31 cellular contexts compared by ENCODE assay signal in the genomic region with DNA sequence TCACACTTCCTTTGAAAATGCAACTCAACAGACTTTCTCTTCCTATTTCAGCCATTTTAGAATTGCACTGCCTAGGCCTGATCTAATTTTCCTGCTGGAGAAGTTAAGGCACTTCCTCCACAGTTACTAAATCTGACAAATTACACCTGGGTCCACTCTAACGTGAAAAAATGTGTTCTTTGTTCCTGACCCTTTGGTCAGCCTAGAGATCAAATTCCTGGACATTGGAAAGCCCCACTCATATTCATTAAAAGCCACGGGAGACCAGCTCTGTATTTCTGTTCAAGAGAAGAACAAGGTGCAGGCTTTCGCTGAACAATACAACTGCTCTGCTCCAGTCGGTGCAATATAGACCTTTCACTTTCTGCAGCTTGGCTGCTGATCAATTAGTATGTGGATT.
DNase-seq lines count a peak whose midpoint lies in the region; ATAC-seq and TF ChIP-seq lines count a peak whose summit lies in the region.
"Had no signal": no experiment of that assay in that cellular context is flagged by ENCODE, and none has a peak within 500 bp of the region (broad histone marks: within the 10 kb centered on the region; RNA-seq: fewer than 3 reads in every experiment).

No MANE protein-coding gene starts in this region.

- no peak overlapping the region for H3K9ac ChIP-seq in liver (ENCODE audit: low read depth in 1 of 2, low read length in 2 of 2)

- H3K36me3 Mint-ChIP-seq in progenitor cell of endocrine pancreas (ENCODE audit: insufficient read depth) (no peaks in the 10 kb centered on the region), type B pancreatic cell (peaks cover 15% of the 10 kb centered on the region)
- H3K36me3 Mint-ChIP-seq: T-cell had no signal

- H3K4me3 Mint-ChIP-seq in progenitor cell of endocrine pancreas (ENCODE audit: low read depth) (no peak overlapping the region), type B pancreatic cell (peak overlapping the region; percentile 79)
- H3K4me3 Mint-ChIP-seq: activated B cell treated with CpG ODN at 0.5 μM for 24 hours; activated CD4-positive, alpha-beta T cell treated with anti-CD3 and anti-CD28 coated beads, Interleukin-2, amount 10 ng/mL, durations not matched to agents 7 days and 5 days; dendritic cell treated with granulocyte-macrophage colony-stimulating factor and Interleukin-4, amounts not matched to agents 40 ng/mL and 50 ng/mL, for 4 days; T-cell had no signal

- peaks cover 25% of the 10 kb centered on the region for H3K4me1 Mint-ChIP-seq in progenitor cell of endocrine pancreas (ENCODE audit: low read depth)
- peaks cover 47% of the 10 kb centered on the region for H3K4me1 Mint-ChIP-seq in type B pancreatic cell (ENCODE audit: unreplicated experiment)
- H3K4me1 Mint-ChIP-seq: activated B cell treated with CpG ODN at 0.5 μM for 24 hours; activated CD4-positive, alpha-beta T cell treated with anti-CD3 and anti-CD28 coated beads, Interleukin-2, amount 10 ng/mL, durations not matched to agents 7 days and 5 days; T-cell had no signal

- intact Hi-C loops in left ventricle myocardium inferior (cut with micrococcal nuclease), result no loop called here
- intact Hi-C loops in left cardiac atrium (cut with DNase I), result no loop called here

- DNase-seq in left ventricle myocardium inferior (no peak), left cardiac atrium (no peak), progenitor cell of endocrine pancreas (ENCODE audit: low spot score, unreplicated experiment) (no peak), type B pancreatic cell (ENCODE audit: extremely low spot score, unreplicated experiment) (no peak), NOMO-1 treated with DMSO at 0.1 percent for 48 hours (lab: John Stamatoyannopoulos, UW; ENCODE audit: unreplicated experiment) (no peak), MG63 (no peak)
- DNase-seq: activated B cell treated with CpG ODN at 0.5 μM for 24 hours; activated CD4-positive, alpha-beta T cell treated with anti-CD3 and anti-CD28 coated beads, Interleukin-2, amount 10 ng/mL, durations not matched to agents 7 days and 5 days; activated gamma-delta T cell treated with Interleukin-2 at 50 U/mL for 16 hours; activated T-cell treated with anti-CD3 and anti-CD28 coated beads, Interleukin-2, amount 50 U/mL, for 1 hour; Calu3; DMS79 treated with DMSO at 0.1 percent for 48 hours; foreskin fibroblast; GDM1; heart right ventricle; IMR-90; kidney glomerular epithelial cell; mesenchymal stem cell; NCI-H1092; NCI-H1694 treated with DMSO at 0.1 percent for 48 hours; NCI-H446; nucleus accumbens; RPMI8226; spleen; stimulated activated CD4-positive, alpha-beta T cell treated with anti-CD3 and anti-CD28 coated beads, Interleukin-2, amount 100 ng/mL, for 24 hours; stimulated activated naive CD8-positive, alpha-beta T cell treated with anti-CD3 and anti-CD28 coated beads, Interleukin-15, Interleukin-2, amounts not matched to agents 100 U/mL and 50 U/mL, for 24 hours; T-cell had no signal

- no peaks in the 10 kb centered on the region for H3K9me3 ChIP-seq in left ventricle myocardium inferior (replicated peaks)
- no peaks in the 10 kb centered on the region for H3K9me3 ChIP-seq in liver (ENCODE audit: control insufficient read depth in 4 of 4, low read length in 3 of 4)
- no peaks in the 10 kb centered on the region for H3K9me3 ChIP-seq in MG63
- H3K9me3 ChIP-seq: heart right ventricle, spleen had no signal

- H3K27me3 Mint-ChIP-seq in progenitor cell of endocrine pancreas (no peaks in the 10 kb centered on the region), type B pancreatic cell (no peaks in the 10 kb centered on the region)
- H3K27me3 Mint-ChIP-seq: activated B cell treated with CpG ODN at 0.5 μM for 24 hours; activated CD4-positive, alpha-beta T cell treated with anti-CD3 and anti-CD28 coated beads, Interleukin-2, amount 10 ng/mL, durations not matched to agents 7 days and 5 days; dendritic cell treated with granulocyte-macrophage colony-stimulating factor and Interleukin-4, amounts not matched to agents 40 ng/mL and 50 ng/mL, for 4 days had no signal

- WGBS in liver, result 28% methylated on average over 4 of the region's 4 CpGs

- H3K4me1 ChIP-seq in left ventricle myocardium inferior (peaks cover 36% of the 10 kb centered on the region), liver (ENCODE audit: control insufficient read depth in 4 of 4, insufficient read depth in 4 of 4, low read length in 3 of 4) (peaks cover 0 to 20% (median 15%) of the 10 kb centered on the region in 4 donors)

- TF ChIP-seq CTCF in left ventricle myocardium inferior (IDR thresholded peaks at IDR 0.05; ENCODE audit: borderline replicate concordance), result no peak
- TF ChIP-seq CTCF in liver (IDR thresholded peaks at IDR 0.05; ENCODE audit: low read depth, low read length, missing input control), result no peak
- no peak for TF ChIP-seq CTCF in progenitor cell of endocrine pancreas (IDR thresholded peaks at IDR 0.05; ENCODE audit: unreplicated experiment)
- TF ChIP-seq CTCF in type B pancreatic cell (conservative IDR thresholded peaks at IDR 0.05), result no peak

- H3K9me3 Mint-ChIP-seq in progenitor cell of endocrine pancreas (ENCODE audit: low read depth) (no peaks in the 10 kb centered on the region), type B pancreatic cell (no peaks in the 10 kb centered on the region)
- H3K9me3 Mint-ChIP-seq: activated B cell treated with CpG ODN at 0.5 μM for 24 hours; activated CD4-positive, alpha-beta T cell treated with anti-CD3 and anti-CD28 coated beads, Interleukin-2, amount 10 ng/mL, durations not matched to agents 7 days and 5 days; dendritic cell treated with granulocyte-macrophage colony-stimulating factor and Interleukin-4, amounts not matched to agents 40 ng/mL and 50 ng/mL, for 4 days; T-cell had no signal

- ATAC-seq in left cardiac atrium, result no peak
- ATAC-seq in HG03439 (IDR thresholded peaks at IDR 0.05; ENCODE audit: unreplicated experiment), result no peak
- ATAC-seq: HCT116; stimulated activated naive CD8-positive, alpha-beta T cell treated with anti-CD3 and anti-CD28 coated beads, Interleukin-15, Interleukin-2, amounts not matched to agents 100 U/mL and 50 U/mL, for 24 hours; T-cell had no signal

- TF ChIP-seq RAD21 in liver (IDR thresholded peaks at IDR 0.05), result no peak

- H3K4me3 ChIP-seq in left ventricle myocardium inferior, result no peak overlapping the region
- no peak overlapping the region for H3K4me3 ChIP-seq in liver (ENCODE audit: low read depth in 1 of 3, low read length in 3 of 3)
- no peak overlapping the region for H3K4me3 ChIP-seq in MG63
- H3K4me3 ChIP-seq: heart right ventricle, spleen had no signal

- peak overlapping the region; percentile 83 for H3K27ac Mint-ChIP-seq in progenitor cell of endocrine pancreas
- peak overlapping the region; percentile 76 for H3K27ac Mint-ChIP-seq in type B pancreatic cell
- H3K27ac Mint-ChIP-seq: activated B cell treated with CpG ODN at 0.5 μM for 24 hours; activated CD4-positive, alpha-beta T cell treated with anti-CD3 and anti-CD28 coated beads, Interleukin-2, amount 10 ng/mL, durations not matched to agents 7 days and 5 days; T-cell had no signal

- no peaks in the 10 kb centered on the region for H3K27me3 ChIP-seq in left ventricle myocardium inferior (ENCODE audit: low read depth)
- H3K27me3 ChIP-seq in liver (ENCODE audit: control insufficient read depth in 4 of 4, insufficient read depth in 4 of 4, low read length in 3 of 4), result no peaks in the 10 kb centered on the region
- no peaks in the 10 kb centered on the region for H3K27me3 ChIP-seq in MG63
- H3K27me3 ChIP-seq: heart right ventricle, spleen had no signal

- no peaks in the 10 kb centered on the region for H3K36me3 ChIP-seq in left ventricle myocardium inferior
- H3K36me3 ChIP-seq in liver (ENCODE audit: control insufficient read depth in 4 of 4, insufficient read depth in 3 of 4, low read depth in 1 of 4, low read length in 3 of 4), result no peaks in the 10 kb centered on the region
- no peaks in the 10 kb centered on the region for H3K36me3 ChIP-seq in MG63
- H3K36me3 ChIP-seq: heart right ventricle, spleen had no signal

- H3K27ac ChIP-seq in left ventricle myocardium inferior (replicated peaks) (peak overlapping the region; percentile 33), liver (ENCODE audit: low read depth in 1 of 2, low read length in 2 of 2) (no peak overlapping the region)

TF ChIP-seq in liver, 16 proteins besides CTCF, POLR2A, EP300 and RAD21:
- peak; percentile 8 to 37 for TF ChIP-seq HNF4A (conservative IDR thresholded peaks at IDR 0.05)
- peak; percentile 32 for TF ChIP-seq YY1 (IDR thresholded peaks at IDR 0.05)
- peak; percentile 19 for TF ChIP-seq SP1 (IDR thresholded peaks at IDR 0.05)
- TF ChIP-seq, protein P1, sequence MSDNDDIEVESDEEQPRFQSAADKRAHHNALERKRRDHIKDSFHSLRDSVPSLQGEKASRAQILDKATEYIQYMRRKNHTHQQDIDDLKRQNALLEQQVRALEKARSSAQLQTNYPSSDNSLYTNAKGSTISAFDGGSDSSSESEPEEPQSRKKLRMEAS (IDR thresholded peaks at IDR 0.05), result no peak
